ENCODE assay signal across 12 cellular contexts in the genomic region with DNA sequence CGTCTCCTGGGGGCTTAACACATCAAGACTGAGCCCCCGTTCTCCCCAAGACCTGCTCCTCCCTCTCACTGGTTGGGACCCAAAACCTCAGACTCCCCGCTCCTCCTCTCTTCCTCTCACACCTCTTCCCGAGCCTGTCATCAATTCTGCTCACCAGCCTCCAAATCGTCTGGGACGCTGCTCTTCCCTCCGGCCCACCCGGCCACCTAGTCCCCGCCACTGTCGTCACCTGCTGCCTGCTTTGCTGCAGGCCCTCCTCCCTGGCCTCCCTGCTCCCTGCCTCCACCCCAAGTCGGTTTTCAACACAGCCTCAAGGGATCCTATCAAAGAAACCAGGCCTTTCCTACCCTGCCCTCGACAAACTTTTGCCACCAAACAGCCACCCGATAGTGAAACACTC. TPM values are rescaled to one million over a fixed set of nuclear protein-coding genes. Genes with fewer than 3 reads are reported as not detected.
DNase-seq lines count a peak whose midpoint lies in the region; ATAC-seq and TF ChIP-seq lines count a peak whose summit lies in the region.
"Had no signal": no experiment of that assay in that cellular context is flagged by ENCODE, and none has a peak within 500 bp of the region (broad histone marks: within the 10 kb centered on the region; RNA-seq: fewer than 3 reads in every experiment).

No MANE protein-coding gene starts in this region.

- peak overlapping the region; percentile 85 for H3K27ac ChIP-seq in CD4-positive, alpha-beta memory T cell (ENCODE audit: low read depth, low read length)
- H3K27ac ChIP-seq in GM23248 = no peak overlapping the region
- peak overlapping the region in 1 of 2 donors; percentile 85 for H3K27ac ChIP-seq in left lung

- peaks cover 0 to 3% (median 0%) of the 10 kb centered on the region in 8 donors for H3K9me3 Mint-ChIP-seq in CD4-positive, alpha-beta memory T cell
- no peaks in the 10 kb centered on the region for H3K9me3 Mint-ChIP-seq in activated T-helper 1 cell treated with anti-CD3 and anti-CD28 coated beads, Interleukin-12 subunit alpha, Interleukin-12 subunit beta, Interleukin-2, Interleukin-4 antibody, amounts not matched to agents 30 ng/mL and 10 ng/mL and 1 ng/mL, durations not matched to agents 14 hours and 24 hours and 36 hours
- no peaks in the 10 kb centered on the region for H3K9me3 Mint-ChIP-seq in natural killer cell
- H3K9me3 Mint-ChIP-seq: mesothelial cell of epicardium had no signal

- peaks cover 41% of the 10 kb centered on the region for H3K36me3 ChIP-seq in CD4-positive, alpha-beta memory T cell (ENCODE audit: insufficient read depth, low read length)
- H3K36me3 ChIP-seq in GM23248 (ENCODE audit: low read depth) (no peaks in the 10 kb centered on the region), HAP-1 (replicated peaks) (peaks cover 22% of the 10 kb centered on the region), left lung (peaks cover 0 to 22% of the 10 kb centered on the region in 2 donors)

- H3F3A ChIP-seq in GM23248 (ENCODE audit: insufficient read depth) = no peaks in the 10 kb centered on the region

- peaks cover 16 to 57% of the 10 kb centered on the region in 2 donors for H3K36me3 Mint-ChIP-seq in CD4-positive, alpha-beta memory T cell
- peaks cover 30% of the 10 kb centered on the region for H3K36me3 Mint-ChIP-seq in activated T-helper 1 cell treated with anti-CD3 and anti-CD28 coated beads, Interleukin-12 subunit alpha, Interleukin-12 subunit beta, Interleukin-2, Interleukin-4 antibody, amounts not matched to agents 30 ng/mL and 10 ng/mL and 1 ng/mL, durations not matched to agents 14 hours and 24 hours and 36 hours (ENCODE audit: low read depth)
- no peaks in the 10 kb centered on the region for H3K36me3 Mint-ChIP-seq in natural killer cell
- H3K36me3 Mint-ChIP-seq: mesothelial cell of epicardium had no signal

- no peak overlapping the region for H3K4me3 ChIP-seq in CD4-positive, alpha-beta memory T cell (ENCODE audit: low read length in 2 of 2)
- H3K4me3 ChIP-seq in GM23248 = no peak overlapping the region
- H3K4me3 ChIP-seq in HAP-1 = no peak overlapping the region; the same call in 1 of the 2 replicates
- H3K4me3 ChIP-seq in left lung = no peak overlapping the region

- H3K27ac Mint-ChIP-seq in CD4-positive, alpha-beta memory T cell = peak overlapping the region; percentile 92 to 96 (median 94)
- H3K27ac Mint-ChIP-seq in activated T-helper 1 cell treated with anti-CD3 and anti-CD28 coated beads, Interleukin-12 subunit alpha, Interleukin-12 subunit beta, Interleukin-2, Interleukin-4 antibody, amounts not matched to agents 30 ng/mL and 10 ng/mL and 1 ng/mL, durations not matched to agents 14 hours and 24 hours and 36 hours = peak overlapping the region; percentile 83
- H3K27ac Mint-ChIP-seq in natural killer cell = peak overlapping the region; percentile 95 to 96
- H3K27ac Mint-ChIP-seq: mesothelial cell of epicardium had no signal

- H4K20me1 ChIP-seq in GM23248 (ENCODE audit: insufficient read depth) = no peaks in the 10 kb centered on the region

- H3K4me1 Mint-ChIP-seq in CD4-positive, alpha-beta memory T cell = peaks cover 38 to 68% (median 48%) of the 10 kb centered on the region in 4 donors
- peaks cover 43% of the 10 kb centered on the region for H3K4me1 Mint-ChIP-seq in activated T-helper 1 cell treated with anti-CD3 and anti-CD28 coated beads, Interleukin-12 subunit alpha, Interleukin-12 subunit beta, Interleukin-2, Interleukin-4 antibody, amounts not matched to agents 30 ng/mL and 10 ng/mL and 1 ng/mL, durations not matched to agents 14 hours and 24 hours and 36 hours (ENCODE audit: low read depth)
- H3K4me1 Mint-ChIP-seq in natural killer cell = peaks cover 53 to 69% of the 10 kb centered on the region in 2 donors

- no peaks in the 10 kb centered on the region for H3K27me3 ChIP-seq in CD4-positive, alpha-beta memory T cell (ENCODE audit: insufficient read depth, low read length)
- H3K27me3 ChIP-seq in GM23248 (replicated peaks; ENCODE audit: insufficient read depth) = 0 out of 2 replicates have a peak, but pooled peaks cover 6% of the 10 kb centered on the region
- no peaks in the 10 kb centered on the region for H3K27me3 ChIP-seq in HAP-1 (ENCODE audit: low read depth)
- no peaks in the 10 kb centered on the region for H3K27me3 ChIP-seq in left lung

- peak overlapping the region; percentile 68; the same call in 1 of the 2 replicates for H2AFZ ChIP-seq in GM23248

- no peaks in the 10 kb centered on the region for H3K9me3 ChIP-seq in CD4-positive, alpha-beta memory T cell (ENCODE audit: control insufficient read depth in 1 of 2, low read length in 2 of 2)
- H3K9me3 ChIP-seq in GM23248 (ENCODE audit: low read depth) (no peaks in the 10 kb centered on the region), HAP-1 (no peaks in the 10 kb centered on the region), left lung (no peaks in the 10 kb centered on the region)

- no peaks in the 10 kb centered on the region for H3K79me2 ChIP-seq in GM23248 (ENCODE audit: insufficient read depth)

- WGBS in GM23248 (ENCODE audit: low coverage in 1 of 2, low lambda C conversion rate in 2 of 2, missing lambda C conversion rate in 2 of 2), 2 experiments = 53% methylated on average over 13 of the region's 13 CpGs

- in situ Hi-C loops in GM23248 (cut with MboI) (no loop called here), HAP-1 (cut with MboI; ENCODE audit: low sequenced_read_pairs) (no loop called here)

- H3K27me3 Mint-ChIP-seq in CD4-positive, alpha-beta memory T cell = no peaks in the 10 kb centered on the region
- H3K27me3 Mint-ChIP-seq in activated T-helper 1 cell treated with anti-CD3 and anti-CD28 coated beads, Interleukin-12 subunit alpha, Interleukin-12 subunit beta, Interleukin-2, Interleukin-4 antibody, amounts not matched to agents 30 ng/mL and 10 ng/mL and 1 ng/mL, durations not matched to agents 14 hours and 24 hours and 36 hours (ENCODE audit: insufficient read depth) = no peaks in the 10 kb centered on the region
- H3K27me3 Mint-ChIP-seq in natural killer cell (ENCODE audit: low read depth in 2 of 2) = no peaks in the 10 kb centered on the region

- peak in 1 of 5 donors; percentile 11 for DNase-seq in CD4-positive, alpha-beta memory T cell
- DNase-seq in GM23248 (no peak), natural killer cell (no peak), HAP-1 (ENCODE audit: low spot score in 2 of 2) (no peak), left lung (no peak)
- no peak for DNase-seq in activated T-helper 1 cell treated with anti-CD3 and anti-CD28 coated beads, Interleukin-12 subunit alpha, Interleukin-12 subunit beta, Interleukin-2, Interleukin-4 antibody, amounts not matched to agents 30 ng/mL and 10 ng/mL and 1 ng/mL, durations not matched to agents 14 hours and 24 hours and 36 hours (ENCODE audit: low spot score)
- DNase-seq: NCI-H1048, NCI-H510A treated with DMSO at 0.1 percent for 48 hours had no signal

- H3K9me2 ChIP-seq in GM23248 (ENCODE audit: insufficient read depth) = no peaks in the 10 kb centered on the region

- ATAC-seq in natural killer cell (no peak), left lung (no peak), HG03520 (IDR thresholded peaks at IDR 0.05; ENCODE audit: unreplicated experiment) (no peak)

- no peak for TF ChIP-seq CTCF in natural killer cell (IDR thresholded peaks at IDR 0.05)
- TF ChIP-seq CTCF in left lung (IDR thresholded peaks at IDR 0.05) = no peak

- H3K4me2 ChIP-seq in GM23248 (ENCODE audit: unreplicated experiment) = no peak overlapping the region

- peaks cover 57% of the 10 kb centered on the region for H3K4me1 ChIP-seq in CD4-positive, alpha-beta memory T cell (ENCODE audit: insufficient read depth, low read length)
- peaks cover 4% of the 10 kb centered on the region; the same call in 1 of the 2 replicates for H3K4me1 ChIP-seq in GM23248 (ENCODE audit: insufficient read depth)
- H3K4me1 ChIP-seq in HAP-1 = peaks cover 21% of the 10 kb centered on the region
- H3K4me1 ChIP-seq in left lung = peaks cover 20 to 54% of the 10 kb centered on the region in 2 donors

- peak overlapping the region; percentile 86 to 98 (median 94) for H3K4me3 Mint-ChIP-seq in CD4-positive, alpha-beta memory T cell
- H3K4me3 Mint-ChIP-seq in activated T-helper 1 cell treated with anti-CD3 and anti-CD28 coated beads, Interleukin-12 subunit alpha, Interleukin-12 subunit beta, Interleukin-2, Interleukin-4 antibody, amounts not matched to agents 30 ng/mL and 10 ng/mL and 1 ng/mL, durations not matched to agents 14 hours and 24 hours and 36 hours = peak overlapping the region; percentile 92
- H3K4me3 Mint-ChIP-seq in natural killer cell = peak overlapping the region; percentile 76
- H3K4me3 Mint-ChIP-seq: mesothelial cell of epicardium had no signal

- intact Hi-C loops in CD4-positive, alpha-beta memory T cell (cut with micrococcal nuclease) = no loop called here
- intact Hi-C loops in activated T-helper 1 cell treated with anti-CD3 and anti-CD28 coated beads, Interleukin-12 subunit alpha, Interleukin-12 subunit beta, Interleukin-2, Interleukin-4 antibody, amounts not matched to agents 30 ng/mL and 10 ng/mL and 1 ng/mL, durations not matched to agents 14 hours and 24 hours and 36 hours (cut with micrococcal nuclease) = no loop called here
- intact Hi-C loops in natural killer cell (cut with micrococcal nuclease) = loop anchor here (10.0 kb wide), 2 partner anchors 318 to 708 kb away; partner anchors contain the start of gene IFT27
- intact Hi-C loops in left lung (cut with DNase I) = no loop called here

- no peak overlapping the region for H3K9ac ChIP-seq in GM23248

- CTCF ChIA-PET in CD4-positive, alpha-beta memory T cell (lab: Charles Lee; ENCODE audit: partially characterized antibody) = interaction anchor here (0.7 to 4.3 kb wide), 3 partner anchors 10 to 15 kb away, joined by 5 to 40 read pairs (median 5); no protein-coding TSS in a partner anchor

- POLR2A ChIA-PET in CD4-positive, alpha-beta memory T cell (lab: Charles Lee; ENCODE audit: partially characterized antibody) = interaction anchor here (3.9 to 4.8 kb wide), 3 partner anchors 10 to 264 kb away, joined by 12 to 53 read pairs (median 44); partner anchors contain the start of gene RAC2

RNA-seq across cellular contexts. Expression of gene MFNG, which starts 3.1 kb away (rescaled TPM):
- total RNA-seq in CD4-positive, alpha-beta memory T cell = 100 to 1,000 TPM; 213 to 218 TPM
- 100 to 1,000 TPM; 339 to 441 TPM for polyA plus RNA-seq in CD4-positive, alpha-beta memory T cell
- not detected in 2 replicates for total RNA-seq in GM23248 (2014; rRNA removed; shearing (Covaris generic))
- polyA plus RNA-seq in GM23248 (2016; fragmentation: Nextera tagmentation; extraction: Ambion mirVana) = 0.32 TPM in 1 of 2 replicates, not detected in the other
- total RNA-seq in activated T-helper 1 cell treated with anti-CD3 and anti-CD28 coated beads, Interleukin-12 subunit alpha, Interleukin-12 subunit beta, Interleukin-2, Interleukin-4 antibody, amounts not matched to agents 30 ng/mL and 10 ng/mL and 1 ng/mL, durations not matched to agents 14 hours and 24 hours and 36 hours = 213 and 214 TPM in 2 replicates
- total RNA-seq in natural killer cell (100 to 1,000 TPM in 2 of 3 donors, 10 to 100 TPM in 1; 75.3 to 111 (median 110) TPM), left lung (10 to 100 TPM; 24.4 to 46.4 TPM)
- total RNA-seq: RPMI7951 had no signal

RNA-seq across cellular contexts. Expression of gene CARD10, which starts 36.2 kb away (rescaled TPM):
- total RNA-seq in CD4-positive, alpha-beta memory T cell = under 1 TPM; 0.42 to 0.61 TPM
- polyA plus RNA-seq in CD4-positive, alpha-beta memory T cell = not detected
- 4.4 and 8.3 TPM in 2 replicates for total RNA-seq in GM23248 (2014; rRNA removed; shearing (Covaris generic))
- 2.7 and 2.8 TPM in 2 replicates for polyA plus RNA-seq in GM23248 (2016; fragmentation: Nextera tagmentation; extraction: Ambion mirVana)
- not detected in 2 replicates for total RNA-seq in activated T-helper 1 cell treated with anti-CD3 and anti-CD28 coated beads, Interleukin-12 subunit alpha, Interleukin-12 subunit beta, Interleukin-2, Interleukin-4 antibody, amounts not matched to agents 30 ng/mL and 10 ng/mL and 1 ng/mL, durations not matched to agents 14 hours and 24 hours and 36 hours
- total RNA-seq in natural killer cell = under 1 TPM; 0.09 to 0.16 (median 0.10) TPM
- 10 to 100 TPM; 10.3 to 13.6 TPM for total RNA-seq in left lung

RNA-seq across cellular contexts. Expression of gene ELFN2, which starts 55.8 kb away (rescaled TPM):
- under 1 TPM; 0.32 to 0.55 TPM for total RNA-seq in CD4-positive, alpha-beta memory T cell
- not detected for polyA plus RNA-seq in CD4-positive, alpha-beta memory T cell
- 0.89 and 1.1 TPM in 2 replicates for total RNA-seq in GM23248 (2014; rRNA removed; shearing (Covaris generic))
- 0.19 and 0.48 TPM in 2 replicates for polyA plus RNA-seq in GM23248 (2016; fragmentation: Nextera tagmentation; extraction: Ambion mirVana)
- 0.05 and 0.08 TPM in 2 replicates for total RNA-seq in activated T-helper 1 cell treated with anti-CD3 and anti-CD28 coated beads, Interleukin-12 subunit alpha, Interleukin-12 subunit beta, Interleukin-2, Interleukin-4 antibody, amounts not matched to agents 30 ng/mL and 10 ng/mL and 1 ng/mL, durations not matched to agents 14 hours and 24 hours and 36 hours
- total RNA-seq in natural killer cell (under 1 TPM; 0.33 to 0.49 (median 0.36) TPM), left lung (1 to 10 TPM; 4.2 to 4.9 TPM)
- total RNA-seq: HT-29 had no signal

Comparison
In these comparisons a context has a peak if more than half of its experiments do, and no peak if none do; other contexts are left out.
1. RNA of gene MFNG, which starts 3.1 kb away (total RNA-seq): 213 to 218 TPM in CD4-positive, alpha-beta memory T cell, 213 to 214 TPM in activated T-helper 1 cell treated with anti-CD3 and anti-CD28 coated beads, Interleukin-12 subunit alpha, Interleukin-12 subunit beta, Interleukin-2, Interleukin-4 antibody, amounts not matched to agents 30 ng/mL and 10 ng/mL and 1 ng/mL, durations not matched to agents 14 hours and 24 hours and 36 hours, 75.3 to 111 TPM in natural killer cell and 24.4 to 46.4 TPM in left lung; not detected in GM23248; every median in the first group is over 10 times any median in the second.
2. Peak in every context shown above with its lines, with median percentiles within 50 percentile points of each other: H3K27ac Mint-ChIP-seq and H3K4me3 Mint-ChIP-seq.